In the genomic region with DNA sequence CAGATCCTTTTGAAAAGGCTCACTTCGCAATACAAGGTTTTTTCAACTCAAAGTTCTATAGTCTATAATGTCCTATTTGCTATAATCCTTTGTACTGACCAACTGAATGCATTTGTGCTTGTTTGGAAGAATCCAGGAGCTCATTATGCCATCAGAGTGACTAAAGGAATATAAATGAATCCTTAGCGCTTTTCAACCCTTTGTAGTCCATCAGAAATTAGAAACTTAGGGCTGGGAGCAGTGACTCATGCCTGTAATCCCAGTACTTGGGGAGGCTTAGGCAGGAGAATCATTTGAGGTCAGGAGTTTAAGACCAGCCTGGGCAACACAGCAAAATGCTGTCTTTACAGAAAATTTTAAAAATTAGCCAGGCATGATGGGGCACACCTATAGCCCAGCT, we compare ENCODE assay signal across 28 cellular contexts.
DNase-seq lines count a peak whose midpoint lies in the region; FAIRE-seq lines count a peak whose summit lies in the region.
"Had no signal": no experiment of that assay in that cellular context is flagged by ENCODE, and none has a peak within 500 bp of the region (broad histone marks: within the 10 kb centered on the region; RNA-seq: fewer than 3 reads in every experiment).

No MANE protein-coding gene starts in this region.

- no peak for FAIRE-seq in GM19239 (lab: Jason Lieb, UNC)
- FAIRE-seq: colon, endothelial cell of umbilical vein, GM12878, keratinocyte had no signal

- H3K9me3 ChIP-seq in GM23248 (ENCODE audit: low read depth): no peaks in the 10 kb centered on the region
- H3K9me3 ChIP-seq: neutrophil, tibial artery had no signal

- H3K4me2 ChIP-seq in GM23248 (ENCODE audit: unreplicated experiment): no peak overlapping the region

- in situ Hi-C loops in GM23248 (cut with MboI): no loop called here

- no peaks in the 10 kb centered on the region for H3K27me3 ChIP-seq in GM23248 (replicated peaks; ENCODE audit: insufficient read depth)
- H3K27me3 ChIP-seq: cardiac muscle cell, neutrophil, tibial artery had no signal

- H3K36me3 ChIP-seq in GM23248 (ENCODE audit: low read depth): no peaks in the 10 kb centered on the region
- H3K36me3 ChIP-seq: cardiac muscle cell, neutrophil, tibial artery had no signal

- 50 to 59% methylated on average over 2 of the region's 2 CpGs for WGBS in GM23248 (ENCODE audit: low coverage in 1 of 2, low lambda C conversion rate in 2 of 2, missing lambda C conversion rate in 2 of 2), 2 experiments

- DNase-seq in GM23248 (peak; percentile 38), M059J (ENCODE audit: low read depth) (peak; percentile 70), astrocyte of the hippocampus (ENCODE audit: low read depth, low spot score) (peak; percentile 77), kidney tubule cell (ENCODE audit: low spot score) (peak; percentile 2), islet precursor cell (no peak), NCI-H446 (lab: John Stamatoyannopoulos, UW) (no peak), GM19239 (ENCODE audit: insufficient read length, low spot score) (no peak), DMS153 (lab: John Stamatoyannopoulos, UW) (no peak)
- DNase-seq: activated CD8-positive, alpha-beta memory T cell treated with anti-CD3 and anti-CD28 coated beads, Interleukin-2, amount 50 U/mL, for 48 hours; activated CD8-positive, alpha-beta T cell treated with anti-CD3 and anti-CD28 coated beads for 36 hours; activated naive CD4-positive, alpha-beta T cell treated with anti-CD3 and anti-CD28 coated beads, Interleukin-2, amount 10 ng/mL, durations not matched to agents 7 days and 5 days; amniotic stem cell; CD4-positive, alpha-beta T cell; H7; left ventricle myocardium superior; naive B cell; NCI-H1105; NCI-H187 treated with DMSO at 0.1 percent for 48 hours; posterior cingulate gyrus; SHP77 treated with DMSO at 0.1 percent for 48 hours; stimulated activated CD4-positive, alpha-beta T cell treated with anti-CD3 and anti-CD28 coated beads, Interleukin-4, amount 100 ng/mL, for 24 hours; tibial artery had no signal

- H3K79me2 ChIP-seq in GM23248 (ENCODE audit: insufficient read depth): no peaks in the 10 kb centered on the region

- no peaks in the 10 kb centered on the region for H4K20me1 ChIP-seq in GM23248 (ENCODE audit: insufficient read depth)

- H3K4me3 ChIP-seq in GM23248: no peak overlapping the region
- H3K4me3 ChIP-seq: cardiac muscle cell, GM12878, tibial artery had no signal

- H3F3A ChIP-seq in GM23248 (ENCODE audit: insufficient read depth): no peaks in the 10 kb centered on the region

- H3K9me2 ChIP-seq in GM23248 (ENCODE audit: insufficient read depth): no peaks in the 10 kb centered on the region

- H3K27ac ChIP-seq in GM23248: no peak overlapping the region
- H3K27ac ChIP-seq: cardiac muscle cell, neutrophil, tibial artery had no signal

- no peak overlapping the region for H2AFZ ChIP-seq in GM23248

- no peaks in the 10 kb centered on the region for H3K4me1 ChIP-seq in GM23248 (ENCODE audit: insufficient read depth)
- H3K4me1 ChIP-seq: tibial artery had no signal

- no peak overlapping the region for H3K9ac ChIP-seq in GM23248

Comparison
In these comparisons a context has a peak if more than half of its experiments do, and no peak if none do; other contexts are left out.
1. DNase-seq: peak in GM23248 (single experiment), M059J (single experiment), astrocyte of the hippocampus (single experiment) and kidney tubule cell (single experiment); none in islet precursor cell (single experiment), NCI-H446 (0 of 2), GM19239 (single experiment) and DMS153 (single experiment).